In genomic region chr5:171370881-171371280, GRCh38 we compare ENCODE assay signal across 2 cellular contexts. TPM values are rescaled to one million over a fixed set of nuclear protein-coding genes. Genes with fewer than 3 reads are reported as not detected.
"Had no signal": no experiment of that assay in that cellular context is flagged by ENCODE, and none has a peak within 500 bp of the region (broad histone marks: within the 10 kb centered on the region; RNA-seq: fewer than 3 reads in every experiment).

No MANE protein-coding gene starts in this region.

RNA-seq across cellular contexts. Expression of gene FGF18, which starts 48.6 kb away (rescaled TPM):
- total RNA-seq: kidney epithelial cell, smooth muscle cell had no signal
